16 cellular contexts compared by ENCODE assay signal in the genomic region with DNA sequence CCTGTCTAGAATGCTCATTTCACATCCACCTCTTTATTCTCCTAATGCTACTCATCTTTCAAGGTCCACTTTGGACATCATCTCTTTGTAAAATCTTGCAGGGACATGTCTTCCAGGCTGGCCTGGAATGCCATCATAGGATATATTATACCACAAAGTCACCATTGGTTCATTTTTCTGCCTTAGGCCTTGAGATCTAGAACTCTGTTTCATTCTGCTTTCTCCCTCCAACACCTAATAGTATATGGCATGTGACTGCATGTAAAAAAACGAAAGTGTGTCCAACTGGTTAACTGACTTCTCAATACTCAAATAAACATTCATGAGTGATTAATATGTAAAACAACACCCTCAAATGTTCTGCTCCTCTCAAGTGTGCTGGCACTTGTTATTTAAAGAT.
"Had no signal": no experiment of that assay in that cellular context is flagged by ENCODE, and none has a peak within 500 bp of the region (broad histone marks: within the 10 kb centered on the region; RNA-seq: fewer than 3 reads in every experiment).

No MANE protein-coding gene starts in this region.

- H3K27me3 ChIP-seq: heart left ventricle had no signal

- DNase-seq: cerebellar nuclear complex; effector memory CD8-positive, alpha-beta T cell; erythroblast; heart left ventricle; hippocampal formation; kidney glomerular epithelial cell; mucosa of descending colon; naive thymus-derived CD8-positive, alpha-beta T cell; posterior cingulate gyrus; stimulated activated CD4-positive, alpha-beta T cell treated with anti-CD3 and anti-CD28 coated beads, Interleukin-2, amount 100 ng/mL, for 24 hours; stimulated activated CD4-positive, alpha-beta T cell treated with anti-CD3 and anti-CD28 coated beads, Interleukin-4, amount 100 ng/mL, for 4 hours; stimulated activated naive CD4-positive, alpha-beta T cell; trophoblast cell had no signal

- H3K27ac ChIP-seq: skin epidermis had no signal

- ATAC-seq: effector memory CD8-positive, alpha-beta T cell; heart left ventricle; left lobe of liver; mucosa of descending colon; naive thymus-derived CD8-positive, alpha-beta T cell; sciatic nerve had no signal

- H3K4me1 ChIP-seq: heart left ventricle had no signal

- H3K36me3 ChIP-seq: heart left ventricle had no signal

- H3K4me3 ChIP-seq: heart left ventricle, mucosa of descending colon, skin epidermis had no signal

- H3K9me3 ChIP-seq: heart left ventricle, mucosa of descending colon had no signal
